In genomic region chr14:35855886-35856481, GRCh38 we compare ENCODE assay signal across 11 cellular contexts. TPM values are rescaled to one million over a fixed set of nuclear protein-coding genes. Genes with fewer than 3 reads are reported as not detected.
A peak's percentile ranks its signal among the peaks of the same experiment; 100 is the strongest.
DNase-seq lines count a peak whose midpoint lies in the region; ATAC-seq and TF ChIP-seq lines count a peak whose summit lies in the region.
"Had no signal": no experiment of that assay in that cellular context is flagged by ENCODE, and none has a peak within 500 bp of the region (broad histone marks: within the 10 kb centered on the region; RNA-seq: fewer than 3 reads in every experiment).

No MANE protein-coding gene starts in this region.

- POLR2A ChIA-PET in GM10248 (lab: Yijun Ruan, JAX) = no interaction called here

- H3K36me3 ChIP-seq in SK-N-MC (ENCODE audit: insufficient read depth, low read length) (peaks cover 26% of the 10 kb centered on the region), H7 (replicated peaks; ENCODE audit: control insufficient read depth, insufficient read depth, low read length) (no peaks in the 10 kb centered on the region)

- ATAC-seq in GM19463 (IDR thresholded peaks at IDR 0.05; ENCODE audit: unreplicated experiment) = peak; percentile 98
- peak; percentile 99 for ATAC-seq in HG03175 (IDR thresholded peaks at IDR 0.05; ENCODE audit: unreplicated experiment)
- ATAC-seq: heart right ventricle had no signal

- TF ChIP-seq CTCF in GM10248 (IDR thresholded peaks at IDR 0.05; ENCODE audit: control extremely low read depth, extremely low read depth, low read depth, missing control alignments) = peak; percentile 15

- no peaks in the 10 kb centered on the region for H3K9me3 ChIP-seq in SK-N-MC (ENCODE audit: low read depth, low read length)

- H3K27me3 ChIP-seq in H7 (ENCODE audit: control insufficient read depth, insufficient read depth, low read length) = no peaks in the 10 kb centered on the region
- H3K27me3 ChIP-seq: heart right ventricle had no signal

- H3K9ac ChIP-seq in SK-N-MC (ENCODE audit: insufficient read length) = no peak overlapping the region

- CTCF ChIA-PET in GM10248 (lab: Yijun Ruan, JAX) = no interaction called here

- peak; percentile 42 for DNase-seq in GM10248 (ENCODE audit: extremely low spot score)
- no peak for DNase-seq in SK-N-MC (ENCODE audit: low read depth, low spot score)
- DNase-seq in SW480 (ENCODE audit: low spot score) = no peak
- DNase-seq in stimulated activated CD4-positive, alpha-beta T cell treated with anti-CD3 and anti-CD28 coated beads, Interleukin-12 subunit alpha, Interleukin-12 subunit beta, amount 100 ng/mL, for 4 hours = no peak
- DNase-seq in 8988T = no peak
- DNase-seq in H7 = no peak
- DNase-seq: activated naive CD4-positive, alpha-beta T cell; heart right ventricle; NCI-H2029 had no signal

- no peak overlapping the region for H3K4me3 ChIP-seq in SK-N-MC
- no peak overlapping the region for H3K4me3 ChIP-seq in H7 (ENCODE audit: insufficient read depth, low read depth, low read length)
- H3K4me3 ChIP-seq: heart right ventricle had no signal

- H3K27ac ChIP-seq in SK-N-MC = 0 out of 2 replicates have a peak overlapping the region, but pooled peaks have one; percentile 23
- H3K27ac ChIP-seq: heart right ventricle had no signal

RNA-seq across cellular contexts. Expression of gene BRMS1L, which starts 29.8 kb away (rescaled TPM):
- 1.7 and 4.6 TPM in 2 replicates for total RNA-seq in H7 (2014; rRNA removed; shearing (Covaris generic))

RNA-seq across cellular contexts. Expression of gene RALGAPA1, which starts 46.9 kb away (rescaled TPM):
- 11.4 and 19.5 TPM in 2 replicates for total RNA-seq in H7 (2014; rRNA removed; shearing (Covaris generic))
